In genomic region chr19:10580979-10581631, GRCh38 we compare ENCODE assay signal across 8 cellular contexts. TPM values are rescaled to one million over a fixed set of nuclear protein-coding genes. Genes with fewer than 3 reads are reported as not detected.
DNase-seq lines count a peak whose midpoint lies in the region; ATAC-seq and TF ChIP-seq lines count a peak whose summit lies in the region.

No MANE protein-coding gene starts in this region.

- H3K9me3 Mint-ChIP-seq in activated naive CD4-positive, alpha-beta T cell treated with anti-CD3 and anti-CD28 coated beads, Interleukin-2, amount 50 U/mL, for 24 hours: no peaks in the 10 kb centered on the region
- no peaks in the 10 kb centered on the region for H3K9me3 Mint-ChIP-seq in progenitor cell of endocrine pancreas (ENCODE audit: low read depth)

- TF ChIP-seq CTCF in GM12801 (IDR thresholded peaks at IDR 0.05; ENCODE audit: extremely low read depth, insufficient read length) (peak; percentile 93), progenitor cell of endocrine pancreas (IDR thresholded peaks at IDR 0.05; ENCODE audit: unreplicated experiment) (peak; percentile 96), upper lobe of right lung (IDR thresholded peaks at IDR 0.05) (peak; percentile 94)

- no peak overlapping the region for H3K27ac Mint-ChIP-seq in activated naive CD4-positive, alpha-beta T cell treated with anti-CD3 and anti-CD28 coated beads, Interleukin-2, amount 50 U/mL, for 24 hours
- H3K27ac Mint-ChIP-seq in progenitor cell of endocrine pancreas: peak overlapping the region; percentile 44

- H3K27me3 Mint-ChIP-seq in activated naive CD4-positive, alpha-beta T cell treated with anti-CD3 and anti-CD28 coated beads, Interleukin-2, amount 50 U/mL, for 24 hours: no peaks in the 10 kb centered on the region
- H3K27me3 Mint-ChIP-seq in progenitor cell of endocrine pancreas: no peaks in the 10 kb centered on the region

- no peak overlapping the region for H3K4me3 ChIP-seq in upper lobe of right lung

- H3K27ac ChIP-seq in upper lobe of right lung: no peak overlapping the region

- no peaks in the 10 kb centered on the region for H3K27me3 ChIP-seq in upper lobe of right lung

- H3K4me1 Mint-ChIP-seq in activated naive CD4-positive, alpha-beta T cell treated with anti-CD3 and anti-CD28 coated beads, Interleukin-2, amount 50 U/mL, for 24 hours: peaks cover 6% of the 10 kb centered on the region
- H3K4me1 Mint-ChIP-seq in progenitor cell of endocrine pancreas (ENCODE audit: low read depth): peaks cover 2% of the 10 kb centered on the region

- ATAC-seq in Right ventricle myocardium superior (ENCODE audit: poor library complexity): peak; percentile 96
- ATAC-seq in upper lobe of right lung: peak; percentile 97
- no peak for ATAC-seq in HG02840 (IDR thresholded peaks at IDR 0.05; ENCODE audit: low FRiP score, unreplicated experiment)

- no peaks in the 10 kb centered on the region for H3K36me3 Mint-ChIP-seq in activated naive CD4-positive, alpha-beta T cell treated with anti-CD3 and anti-CD28 coated beads, Interleukin-2, amount 50 U/mL, for 24 hours
- peaks cover 15% of the 10 kb centered on the region for H3K36me3 Mint-ChIP-seq in progenitor cell of endocrine pancreas (ENCODE audit: insufficient read depth)

- H3K4me3 Mint-ChIP-seq in activated naive CD4-positive, alpha-beta T cell treated with anti-CD3 and anti-CD28 coated beads, Interleukin-2, amount 50 U/mL, for 24 hours: peak overlapping the region; percentile 3
- H3K4me3 Mint-ChIP-seq in progenitor cell of endocrine pancreas (ENCODE audit: low read depth): no peak overlapping the region

- intact Hi-C loops in Right ventricle myocardium superior (cut with DNase I) (loop anchor here (2.0 kb wide), 1 partner anchor 64 kb away; no protein-coding TSS in a partner anchor), upper lobe of right lung (cut with DNase I) (no loop called here)

- peaks cover 5% of the 10 kb centered on the region for H3K36me3 ChIP-seq in upper lobe of right lung

- peaks cover 3% of the 10 kb centered on the region for H3K4me1 ChIP-seq in upper lobe of right lung

- peak; percentile 49 for DNase-seq in NCI-H1048 (lab: John Stamatoyannopoulos, UW)
- DNase-seq in SKM-1 (lab: John Stamatoyannopoulos, UW; ENCODE audit: unreplicated experiment): peak; percentile 85
- DNase-seq in Right ventricle myocardium superior: peak; percentile 93
- DNase-seq in progenitor cell of endocrine pancreas (ENCODE audit: low spot score, unreplicated experiment): peak; percentile 78
- peak; percentile 91 for DNase-seq in upper lobe of right lung

- no peaks in the 10 kb centered on the region for H3K9me3 ChIP-seq in upper lobe of right lung

RNA-seq across cellular contexts. Expression of gene AP1M2, which starts 6.0 kb away (rescaled TPM):
- total RNA-seq in Right ventricle myocardium superior: not detected
- 107 and 110 TPM in 2 replicates for total RNA-seq in progenitor cell of endocrine pancreas
- 37.8 TPM for total RNA-seq in upper lobe of right lung

RNA-seq across cellular contexts. Expression of gene CDKN2D, which starts 12.3 kb away (rescaled TPM):
- 6.9 TPM for total RNA-seq in Right ventricle myocardium superior
- 4.2 and 5.0 TPM in 2 replicates for total RNA-seq in progenitor cell of endocrine pancreas
- 10.5 TPM for total RNA-seq in upper lobe of right lung

RNA-seq across cellular contexts. Expression of gene KRI1, which starts 15.3 kb away (rescaled TPM):
- total RNA-seq in Right ventricle myocardium superior: 10.4 TPM
- total RNA-seq in progenitor cell of endocrine pancreas: 32.1 and 35.0 TPM in 2 replicates
- 19.6 TPM for total RNA-seq in upper lobe of right lung

RNA-seq across cellular contexts. Expression of gene ATG4D, which starts 37.4 kb away (rescaled TPM):
- total RNA-seq in Right ventricle myocardium superior (46.4 TPM), progenitor cell of endocrine pancreas (44.9 and 52.6 TPM in 2 replicates), upper lobe of right lung (21.0 TPM)

RNA-seq across cellular contexts. Expression of gene SLC44A2, which starts 44.2 kb away (rescaled TPM):
- total RNA-seq in Right ventricle myocardium superior (62.3 TPM), progenitor cell of endocrine pancreas (159 and 164 TPM in 2 replicates), upper lobe of right lung (293 TPM)

Comparison
In these comparisons a context has a peak if more than half of its experiments do, and no peak if none do; other contexts are left out.
1. RNA of gene AP1M2, which starts 6.0 kb away (total RNA-seq): 107 to 110 TPM in progenitor cell of endocrine pancreas and 37.8 TPM in upper lobe of right lung (single experiment); not detected in Right ventricle myocardium superior (single experiment); every median in the first group is over 10 times any median in the second.
2. Peak in every context shown above with its lines, with median percentiles within 50 percentile points of each other: CTCF ChIP-seq and DNase-seq.